Comparison of ENCODE assay signal across 8 cellular contexts in genomic region chr5:152505442-152506042, GRCh38.
DNase-seq lines count a peak whose midpoint lies in the region; ATAC-seq, FAIRE-seq and TF ChIP-seq lines count a peak whose summit lies in the region.

No MANE protein-coding gene starts in this region.

- H3K9me3 Mint-ChIP-seq in stimulated activated effector memory CD8-positive, alpha-beta T cell treated with anti-CD3 and anti-CD28 coated beads, Interleukin-12 subunit alpha, Interleukin-12 subunit beta, amount 100 ng/mL, for 72 hours = no peaks in the 10 kb centered on the region

- peak; percentile 67 for TF ChIP-seq CTCF in GM12865 (IDR thresholded peaks at IDR 0.05; ENCODE audit: insufficient read depth, low read depth, low read length, missing control alignments)
- TF ChIP-seq CTCF in HFF-Myc (IDR thresholded peaks at IDR 0.05; ENCODE audit: low read depth, low read length, missing control alignments) = peak; percentile 56
- peak; percentile 73 for TF ChIP-seq CTCF in MM.1S (IDR thresholded peaks at IDR 0.05; ENCODE audit: low read length)
- peak; percentile 50 to 65 for TF ChIP-seq CTCF in left lung (IDR thresholded peaks at IDR 0.05)

- no peaks in the 10 kb centered on the region for H3K4me1 Mint-ChIP-seq in stimulated activated effector memory CD8-positive, alpha-beta T cell treated with anti-CD3 and anti-CD28 coated beads, Interleukin-12 subunit alpha, Interleukin-12 subunit beta, amount 100 ng/mL, for 72 hours

- ATAC-seq in left lung = peak; percentile 89
- peak; percentile 78 for ATAC-seq in stimulated activated effector memory CD8-positive, alpha-beta T cell treated with anti-CD3 and anti-CD28 coated beads, Interleukin-12 subunit alpha, Interleukin-12 subunit beta, amount 100 ng/mL, for 72 hours

- H3K27ac ChIP-seq in MM.1S (ENCODE audit: low read length) (no peak overlapping the region), left lung (no peak overlapping the region)

- no peak overlapping the region for H3K4me3 ChIP-seq in GM12865 (ENCODE audit: low read depth, low read length)
- H3K4me3 ChIP-seq in HFF-Myc (replicated peaks; ENCODE audit: low read depth, low read length) = no peak overlapping the region
- H3K4me3 ChIP-seq in MM.1S (ENCODE audit: low read length) = no peak overlapping the region
- no peak overlapping the region for H3K4me3 ChIP-seq in left lung

- H3K4me1 ChIP-seq in MM.1S (ENCODE audit: low read length) = no peaks in the 10 kb centered on the region
- H3K4me1 ChIP-seq in left lung = no peaks in the 10 kb centered on the region

- intact Hi-C loops in left lung (cut with DNase I) = loop anchor here in 1 of 2 donors (10.0 kb wide), 1 partner anchor 681 kb away; no protein-coding TSS in a partner anchor

- H3K27me3 ChIP-seq in MM.1S (replicated peaks; ENCODE audit: insufficient read depth, low read length) (peaks cover 13% of the 10 kb centered on the region; the same call in 1 of the 2 replicates), left lung (peaks cover 0 to 9% of the 10 kb centered on the region in 2 donors)

- DNase-seq in GM12865 (ENCODE audit: low read depth) (peak; percentile 73), HFF-Myc (ENCODE audit: extremely low read depth, low read depth) (peak; percentile 30), MM.1S (peak; percentile 70), SK-MEL-5 (ENCODE audit: low read depth, low spot score) (peak; percentile 70), left lung (no peak)
- peak; percentile 17 for DNase-seq in central memory CD4-positive, alpha-beta T cell
- peak; percentile 17 to 61 for DNase-seq in stimulated activated effector memory CD8-positive, alpha-beta T cell treated with anti-CD3 and anti-CD28 coated beads, Interleukin-12 subunit alpha, Interleukin-12 subunit beta, amount 100 ng/mL, for 72 hours (ENCODE audit: low spot score in 2 of 2)

- in situ Hi-C loops in SK-MEL-5 (cut with HindIII; ENCODE audit: low pct_unique_long_range_greater_than_20kb, low sequenced_read_pairs) = no loop called here

- peak; percentile 68 for FAIRE-seq in A204.1 (lab: Jason Lieb, UNC)

- H4K20me1 ChIP-seq in MM.1S (ENCODE audit: insufficient read depth, low read length) = no peaks in the 10 kb centered on the region

- H2AFZ ChIP-seq in MM.1S (ENCODE audit: low read length) = no peak overlapping the region

- no peaks in the 10 kb centered on the region for H3K9me2 ChIP-seq in MM.1S (replicated peaks; ENCODE audit: insufficient read depth, low read length)

- H3K4me2 ChIP-seq in MM.1S (ENCODE audit: low read depth, low read length) = no peak overlapping the region

- no peaks in the 10 kb centered on the region for H3K79me2 ChIP-seq in MM.1S (ENCODE audit: low read length)

- H3K36me3 ChIP-seq in MM.1S (replicated peaks; ENCODE audit: insufficient read depth, low read length) = no peaks in the 10 kb centered on the region
- no peaks in the 10 kb centered on the region for H3K36me3 ChIP-seq in left lung

- H3K36me3 Mint-ChIP-seq in stimulated activated effector memory CD8-positive, alpha-beta T cell treated with anti-CD3 and anti-CD28 coated beads, Interleukin-12 subunit alpha, Interleukin-12 subunit beta, amount 100 ng/mL, for 72 hours = no peaks in the 10 kb centered on the region

- H3F3A ChIP-seq in MM.1S (ENCODE audit: insufficient read depth, low read length) = no peaks in the 10 kb centered on the region

- no peak overlapping the region for H3K4me3 Mint-ChIP-seq in stimulated activated effector memory CD8-positive, alpha-beta T cell treated with anti-CD3 and anti-CD28 coated beads, Interleukin-12 subunit alpha, Interleukin-12 subunit beta, amount 100 ng/mL, for 72 hours

- H3K9me3 ChIP-seq in MM.1S (replicated peaks; ENCODE audit: insufficient read depth, low read length) (no peaks in the 10 kb centered on the region), left lung (no peaks in the 10 kb centered on the region)

- H3K9ac ChIP-seq in MM.1S (ENCODE audit: low read length) = no peak overlapping the region

- no peak overlapping the region for H3K27ac Mint-ChIP-seq in stimulated activated effector memory CD8-positive, alpha-beta T cell treated with anti-CD3 and anti-CD28 coated beads, Interleukin-12 subunit alpha, Interleukin-12 subunit beta, amount 100 ng/mL, for 72 hours

Comparison
In these comparisons a context has a peak if more than half of its experiments do, and no peak if none do; other contexts are left out.
1. DNase-seq: peak in GM12865 (single experiment), HFF-Myc (single experiment), MM.1S (single experiment), SK-MEL-5 (single experiment), central memory CD4-positive, alpha-beta T cell (single experiment) and stimulated activated effector memory CD8-positive, alpha-beta T cell treated with anti-CD3 and anti-CD28 coated beads, Interleukin-12 subunit alpha, Interleukin-12 subunit beta, amount 100 ng/mL, for 72 hours (2 of 2); none in left lung (0 of 2).
2. Peak in every context shown above with its lines, with median percentiles within 50 percentile points of each other: CTCF ChIP-seq.